24 cellular contexts compared by ENCODE assay signal in genomic region chr2:181041661-181042060, GRCh38.
DNase-seq lines count a peak whose midpoint lies in the region; ATAC-seq and TF ChIP-seq lines count a peak whose summit lies in the region.
"Had no signal": no experiment of that assay in that cellular context is flagged by ENCODE, and none has a peak within 500 bp of the region (broad histone marks: within the 10 kb centered on the region; RNA-seq: fewer than 3 reads in every experiment).

No MANE protein-coding gene starts in this region.

- no peak overlapping the region for H3K4me3 Mint-ChIP-seq in natural killer cell
- H3K4me3 Mint-ChIP-seq: activated B cell treated with CpG ODN at 0.5 μM for 24 hours; CD8-positive, alpha-beta T cell; memory B cell; naive B cell had no signal

- H3K4me3 ChIP-seq in fibroblast of mammary gland (ENCODE audit: control insufficient read depth, low read depth, low read length) (no peak overlapping the region), BE2C (ENCODE audit: low read depth, low read length) (no peak overlapping the region)
- H3K4me3 ChIP-seq: spleen, transverse colon had no signal

- H3K9me3 Mint-ChIP-seq in natural killer cell: no peaks in the 10 kb centered on the region
- H3K9me3 Mint-ChIP-seq: activated B cell treated with CpG ODN at 0.5 μM for 24 hours; activated T-helper 2 cell treated with anti-CD3 and anti-CD28 coated beads, Interferon-gamma antibody, Interleukin-2, Interleukin-4, amounts not matched to agents 10 μg/mL and 5 μg/mL and 100 μg/mL, durations not matched to agents 14 hours and 24 hours and 36 hours; CD8-positive, alpha-beta T cell; memory B cell; naive B cell had no signal

- no peaks in the 10 kb centered on the region for H3K36me3 ChIP-seq in BE2C
- H3K36me3 ChIP-seq: spleen, transverse colon had no signal

- H3K4me1 ChIP-seq in BE2C: no peaks in the 10 kb centered on the region

- TF ChIP-seq POLR2A in GM18505 (IDR thresholded peaks at IDR 0.05; ENCODE audit: borderline replicate concordance, extremely low read depth, insufficient read depth, insufficient read length): no peak

- no peak for TF ChIP-seq CTCF in fibroblast of mammary gland (conservative IDR thresholded peaks at IDR 0.05; ENCODE audit: control insufficient read depth, insufficient read depth, low read depth, low read length)
- TF ChIP-seq CTCF in BE2C (IDR thresholded peaks at IDR 0.05; ENCODE audit: low read depth, low read length): no peak
- no peak for TF ChIP-seq CTCF in natural killer cell (IDR thresholded peaks at IDR 0.05)

- H3K4me1 Mint-ChIP-seq in natural killer cell: peaks cover 24 to 38% of the 10 kb centered on the region in 2 donors

- H3K27me3 ChIP-seq in BE2C: no peaks in the 10 kb centered on the region
- H3K27me3 ChIP-seq: spleen, transverse colon had no signal

- no peaks in the 10 kb centered on the region for H3K27me3 Mint-ChIP-seq in natural killer cell (ENCODE audit: low read depth in 2 of 2)
- H3K27me3 Mint-ChIP-seq: activated B cell treated with CpG ODN at 0.5 μM for 24 hours, memory B cell, naive B cell had no signal

- intact Hi-C loops in natural killer cell (cut with micrococcal nuclease): no loop called here

- no peaks in the 10 kb centered on the region for H3K9me3 ChIP-seq in BE2C
- H3K9me3 ChIP-seq: SK-N-SH, spleen, transverse colon had no signal

- ATAC-seq in GM18505 (IDR thresholded peaks at IDR 0.05; ENCODE audit: unreplicated experiment) (peak; percentile 61), GM18907 (IDR thresholded peaks at IDR 0.05; ENCODE audit: unreplicated experiment) (peak; percentile 34), HG03469 (IDR thresholded peaks at IDR 0.05; ENCODE audit: unreplicated experiment) (peak; percentile 50), natural killer cell (no peak), HG02970 (IDR thresholded peaks at IDR 0.05; ENCODE audit: low FRiP score, unreplicated experiment) (no peak), HG03354 (IDR thresholded peaks at IDR 0.05; ENCODE audit: poor library complexity, severe bottlenecking, unreplicated experiment) (no peak)
- ATAC-seq: CD8-positive, alpha-beta T cell had no signal

- H3K36me3 Mint-ChIP-seq in natural killer cell: no peaks in the 10 kb centered on the region
- H3K36me3 Mint-ChIP-seq: CD8-positive, alpha-beta T cell; naive B cell had no signal

- DNase-seq in fibroblast of mammary gland (ENCODE audit: low read depth) (peak; percentile 43), BE2C (no peak), natural killer cell (no peak)
- DNase-seq: activated B cell treated with CpG ODN at 0.5 μM for 24 hours; CD8-positive, alpha-beta T cell; cortex of kidney; DMS153; GDM1; Karpas-422; naive B cell; NCI-H187; NCI-H226; NCI-H774; SK-N-SH; spleen; stimulated activated CD4-positive, alpha-beta T cell treated with anti-CD3 and anti-CD28 coated beads, Interleukin-4, amount 100 ng/mL, for 24 hours; transverse colon had no signal

- H3K27ac Mint-ChIP-seq in natural killer cell: no peak overlapping the region
- H3K27ac Mint-ChIP-seq: activated B cell treated with CpG ODN at 0.5 μM for 24 hours; activated T-helper 2 cell treated with anti-CD3 and anti-CD28 coated beads, Interferon-gamma antibody, Interleukin-2, Interleukin-4, amounts not matched to agents 10 μg/mL and 5 μg/mL and 100 μg/mL, durations not matched to agents 14 hours and 24 hours and 36 hours; CD8-positive, alpha-beta T cell; memory B cell had no signal

Comparison
In these comparisons a context has a peak if more than half of its experiments do, and no peak if none do; other contexts are left out.
1. ATAC-seq: peak in GM18505 (single experiment), GM18907 (single experiment) and HG03469 (single experiment); none in natural killer cell (0 of 3), HG02970 (single experiment) and HG03354 (single experiment).